ENCODE assay signal across 8 cellular contexts in genomic region chr1:83692524-83693336, GRCh38.
A peak's percentile ranks its signal among the peaks of the same experiment; 100 is the strongest.
DNase-seq lines count a peak whose midpoint lies in the region; ATAC-seq and TF ChIP-seq lines count a peak whose summit lies in the region.

No MANE protein-coding gene starts in this region.

- H3K9me3 ChIP-seq in SK-N-SH, result no peaks in the 10 kb centered on the region
- H3K9me3 ChIP-seq in neuronal stem cell (replicated peaks in 1 of 2; ENCODE audit: control insufficient read depth in 2 of 2, insufficient read depth in 1 of 2, low read depth in 1 of 2, low read length in 2 of 2), result no peaks in the 10 kb centered on the region

- H3K4me1 Mint-ChIP-seq in activated CD8-positive, alpha-beta memory T cell treated with anti-CD3 and anti-CD28 coated beads, Interleukin-2, amount 10 ng/mL, durations not matched to agents 7 days and 5 days, result no peaks in the 10 kb centered on the region

- H2BK120ac ChIP-seq in neuronal stem cell (ENCODE audit: low read depth, low read length), result peak overlapping the region; percentile 10

- H2AFZ ChIP-seq in SK-N-SH (ENCODE audit: low read depth) (peak overlapping the region; percentile 83; the same call in 1 of the 2 replicates), neuronal stem cell (ENCODE audit: low read length) (peak overlapping the region; percentile 71)

- H3K27me3 ChIP-seq in SK-N-SH (ENCODE audit: insufficient read depth) (no peaks in the 10 kb centered on the region), neuronal stem cell (ENCODE audit: control insufficient read depth in 3 of 3, insufficient read depth in 3 of 3, low read depth in 1 of 3, low read length in 3 of 3) (no peaks in the 10 kb centered on the region)

- DNase-seq in activated CD8-positive, alpha-beta memory T cell treated with anti-CD3 and anti-CD28 coated beads, Interleukin-2, amount 10 ng/mL, durations not matched to agents 7 days and 5 days, result no peak
- DNase-seq in activated CD8-positive, alpha-beta memory T cell treated with anti-CD3 and anti-CD28 coated beads, Interleukin-2, amount 50 U/mL, for 48 hours, result no peak
- DNase-seq in SK-N-SH, result peak; percentile 55
- peak; percentile 27 for DNase-seq in fibroblast of pulmonary artery (ENCODE audit: low read depth)
- peak; percentile 56 for DNase-seq in neuronal stem cell (ENCODE audit: low spot score)
- DNase-seq in NK-92 treated with Interleukin-12 subunit alpha and Interleukin-12 subunit beta, amount 100 ng/mL, for 24 hours (lab: John Stamatoyannopoulos, UW), result no peak
- DNase-seq in GM19240 (ENCODE audit: insufficient read length, low spot score), result no peak

- 6% methylated on average over 12 of the region's 12 CpGs for WGBS in SK-N-SH (ENCODE audit: low lambda C conversion rate)
- no CpG with 5 or more reads among the region's 12 CpGs for WGBS in neuronal stem cell (ENCODE audit: extremely low coverage in 2 of 2, insufficient read length in 2 of 2, insufficient replicate concordance in 1 of 2), 2 donors

- no peaks in the 10 kb centered on the region for H3K9me2 ChIP-seq in SK-N-SH

- peak overlapping the region; percentile 86 for H3K18ac ChIP-seq in neuronal stem cell (ENCODE audit: low read length)

- H3K4me1 ChIP-seq in SK-N-SH (ENCODE audit: control insufficient read depth in 1 of 2, insufficient read depth in 2 of 2, low read depth in 1 of 2, low read length in 1 of 2) (peaks cover 8 to 41% of the 10 kb centered on the region in 2 experiments; a peak in 2 of 4 replicates), neuronal stem cell (ENCODE audit: control insufficient read depth in 2 of 2, insufficient read depth in 1 of 2, low read depth in 1 of 2, low read length in 2 of 2) (peaks cover 21 to 27% of the 10 kb centered on the region in 2 donors)

- H3K9me3 Mint-ChIP-seq in activated CD8-positive, alpha-beta memory T cell treated with anti-CD3 and anti-CD28 coated beads, Interleukin-2, amount 10 ng/mL, durations not matched to agents 7 days and 5 days (ENCODE audit: low read depth), result peaks cover 4% of the 10 kb centered on the region

- H3K4me3 Mint-ChIP-seq in activated CD8-positive, alpha-beta memory T cell treated with anti-CD3 and anti-CD28 coated beads, Interleukin-2, amount 10 ng/mL, durations not matched to agents 7 days and 5 days, result peak overlapping the region; percentile 39

- H3F3A ChIP-seq in SK-N-SH (replicated peaks; ENCODE audit: insufficient read depth), result no peaks in the 10 kb centered on the region

- H2BK5ac ChIP-seq in neuronal stem cell (ENCODE audit: low read length), result peak overlapping the region; percentile 44

- H3K14ac ChIP-seq in neuronal stem cell (ENCODE audit: low read length), result no peak overlapping the region

- POLR2A ChIA-PET in SK-N-SH (lab: Yijun Ruan, JAX), result interaction anchor here (0.6 to 3.0 kb wide), 7 partner anchors 23 to 1892 kb away, joined by 3 to 31 read pairs (median 3); partner anchors contain the start of gene ADGRL2

- no peak overlapping the region for H3K4ac ChIP-seq in neuronal stem cell (ENCODE audit: low read length)

- H3K27me3 Mint-ChIP-seq in activated CD8-positive, alpha-beta memory T cell treated with anti-CD3 and anti-CD28 coated beads, Interleukin-2, amount 10 ng/mL, durations not matched to agents 7 days and 5 days, result peaks cover 13% of the 10 kb centered on the region

- H2BK15ac ChIP-seq in neuronal stem cell (ENCODE audit: low read length), result peak overlapping the region; percentile 32

- no peak overlapping the region for H3K9ac ChIP-seq in SK-N-SH
- H3K9ac ChIP-seq in neuronal stem cell (ENCODE audit: low read depth, low read length, poor library complexity), result no peak overlapping the region

- H3K4me3 ChIP-seq in SK-N-SH (ENCODE audit: low read depth in 2 of 2, low read length in 1 of 2) (peak overlapping the region; percentile 40 to 64), fibroblast of pulmonary artery (replicated peaks; ENCODE audit: low read depth, low read length) (peak overlapping the region; percentile 44), neuronal stem cell (ENCODE audit: low read length in 2 of 2) (peak overlapping the region in 1 of 2 donors; percentile 33)

- TF ChIP-seq CTCF in SK-N-SH (IDR thresholded peaks at IDR 0.05) (no peak), fibroblast of pulmonary artery (IDR thresholded peaks at IDR 0.05; ENCODE audit: low read length, missing control alignments) (no peak)

- peak in 1 of 2 experiments; percentile 77; a peak in 2 of 4 replicates for TF ChIP-seq EP300 in SK-N-SH (IDR thresholded peaks at IDR 0.05; ENCODE audit: borderline replicate concordance in 1 of 2, low read depth in 1 of 2, low read length in 1 of 2)

- H2AK5ac ChIP-seq in neuronal stem cell (ENCODE audit: low read depth, low read length), result peak overlapping the region; percentile 98

- TF ChIP-seq RAD21 in SK-N-SH (IDR thresholded peaks at IDR 0.05; ENCODE audit: low read length), result 0 out of 2 replicates have a peak, but pooled peaks have one; percentile 47

- ATAC-seq in activated CD8-positive, alpha-beta memory T cell treated with anti-CD3 and anti-CD28 coated beads, Interleukin-2, amount 10 ng/mL, durations not matched to agents 7 days and 5 days, result no peak
- peak; percentile 58 for ATAC-seq in HG03159 (IDR thresholded peaks at IDR 0.05; ENCODE audit: unreplicated experiment)

- H3K4me2 ChIP-seq in SK-N-SH, result peak overlapping the region; percentile 78
- H3K4me2 ChIP-seq in neuronal stem cell (ENCODE audit: insufficient read depth, low read length, poor library complexity, severe bottlenecking), result peak overlapping the region; percentile 48

- no peaks in the 10 kb centered on the region for H4K20me1 ChIP-seq in SK-N-SH (ENCODE audit: insufficient read depth)

- H2BK12ac ChIP-seq in neuronal stem cell (ENCODE audit: low read length), result no peak overlapping the region

- H3K79me1 ChIP-seq in neuronal stem cell (ENCODE audit: low read depth, low read length), result no peaks in the 10 kb centered on the region

- no peak overlapping the region for H4K8ac ChIP-seq in neuronal stem cell (ENCODE audit: low read depth, low read length)

- CTCF ChIA-PET in activated CD8-positive, alpha-beta memory T cell treated with anti-CD3 and anti-CD28 coated beads, Interleukin-2, amount 10 ng/mL, durations not matched to agents 7 days and 5 days (lab: Charles Lee), result no interaction called here
- CTCF ChIA-PET in SK-N-SH (lab: Yijun Ruan, JAX), result interaction anchor here (1.5 to 1.8 kb wide), 2 partner anchors 25 to 77 kb away, joined by 3 to 5 read pairs; no protein-coding TSS in a partner anchor

- H3K79me2 ChIP-seq in SK-N-SH (ENCODE audit: insufficient read depth), result no peaks in the 10 kb centered on the region

- H3K23ac ChIP-seq in neuronal stem cell (ENCODE audit: low read depth, low read length, poor library complexity), result no peak overlapping the region

- no peak overlapping the region for H4K91ac ChIP-seq in neuronal stem cell (ENCODE audit: low read depth, low read length, poor library complexity)

- H3K27ac ChIP-seq in SK-N-SH (ENCODE audit: low read depth in 2 of 2, low read length in 1 of 2), result peak overlapping the region in 1 of 2 experiments; percentile 97; a peak in 2 of 4 replicates
- H3K27ac ChIP-seq in neuronal stem cell (replicated peaks; ENCODE audit: low read length), result peak overlapping the region; percentile 93

- H3K36me3 Mint-ChIP-seq in activated CD8-positive, alpha-beta memory T cell treated with anti-CD3 and anti-CD28 coated beads, Interleukin-2, amount 10 ng/mL, durations not matched to agents 7 days and 5 days, result no peaks in the 10 kb centered on the region

- no peak overlapping the region for H3K27ac Mint-ChIP-seq in activated CD8-positive, alpha-beta memory T cell treated with anti-CD3 and anti-CD28 coated beads, Interleukin-2, amount 10 ng/mL, durations not matched to agents 7 days and 5 days

- H3K36me3 ChIP-seq in SK-N-SH (replicated peaks in 1 of 2; ENCODE audit: control insufficient read depth in 1 of 2, insufficient read depth in 2 of 2, low read length in 1 of 2), result no peaks in the 10 kb centered on the region
- no peaks in the 10 kb centered on the region for H3K36me3 ChIP-seq in neuronal stem cell (replicated peaks in 1 of 2; ENCODE audit: control insufficient read depth in 2 of 2, insufficient read depth in 2 of 2, low read length in 2 of 2)

TF ChIP-seq in SK-N-SH, 30 proteins besides CTCF, POLR2A, EP300 and RAD21:
- TF ChIP-seq MEF2A (IDR thresholded peaks at IDR 0.05; ENCODE audit: borderline replicate concordance, low read depth) (no peak), SMC3 (IDR thresholded peaks at IDR 0.05; ENCODE audit: low read depth, low read length) (peak; percentile 24; the same call in 1 of the 2 replicates), RCOR1 (IDR thresholded peaks at IDR 0.05; ENCODE audit: low read length) (no peak), GATA2 (CRISPR knock-in tag; IDR thresholded peaks at IDR 0.05) (no peak; the same call in 1 of the 2 replicates), MXI1 (IDR thresholded peaks at IDR 0.05; ENCODE audit: low read depth, low read length) (peak; percentile 12; the same call in 1 of the 2 replicates)

Comparison
In these comparisons a context has a peak if more than half of its experiments do, and no peak if none do; other contexts are left out.
1. DNase-seq: peak in SK-N-SH (single experiment), fibroblast of pulmonary artery (single experiment) and neuronal stem cell (single experiment); none in activated CD8-positive, alpha-beta memory T cell treated with anti-CD3 and anti-CD28 coated beads, Interleukin-2, amount 10 ng/mL, durations not matched to agents 7 days and 5 days (single experiment), activated CD8-positive, alpha-beta memory T cell treated with anti-CD3 and anti-CD28 coated beads, Interleukin-2, amount 50 U/mL, for 48 hours (single experiment), NK-92 treated with Interleukin-12 subunit alpha and Interleukin-12 subunit beta, amount 100 ng/mL, for 24 hours (single experiment) and GM19240 (single experiment).